In the genomic region with DNA sequence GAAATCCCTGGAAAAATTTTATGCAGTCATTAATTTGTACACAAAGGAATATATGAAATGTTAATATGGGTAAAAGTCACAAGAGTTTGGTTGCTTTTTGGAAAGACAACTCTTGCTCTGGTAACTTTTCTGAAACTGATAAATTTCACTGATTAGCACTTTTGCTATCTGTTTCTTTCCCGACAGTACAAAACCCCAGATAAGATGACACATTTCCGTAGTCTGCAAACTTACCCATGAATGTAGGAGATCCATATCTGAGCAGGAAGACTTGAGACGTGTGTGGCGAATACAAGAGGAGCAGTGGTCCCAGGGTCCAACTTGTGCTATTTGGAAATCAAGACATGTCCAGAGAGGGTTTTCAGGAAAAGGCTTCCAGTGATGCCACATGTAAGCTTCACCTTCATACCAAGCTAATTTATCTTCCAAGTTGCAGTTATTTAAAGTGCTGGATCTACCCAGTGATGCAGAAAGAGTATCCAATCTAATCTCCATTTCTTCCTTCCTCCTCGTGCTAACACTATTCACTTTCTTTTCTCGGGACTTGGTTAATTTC, we compare ENCODE assay signal across 16 cellular contexts. TPM values are rescaled to one million over a fixed set of nuclear protein-coding genes. Genes with fewer than 3 reads are reported as not detected.
DNase-seq lines count a peak whose midpoint lies in the region; ATAC-seq, FAIRE-seq and TF ChIP-seq lines count a peak whose summit lies in the region.
"Had no signal": no experiment of that assay in that cellular context is flagged by ENCODE, and none has a peak within 500 bp of the region (broad histone marks: within the 10 kb centered on the region; RNA-seq: fewer than 3 reads in every experiment).

No MANE protein-coding gene starts in this region.

- peaks cover 17% of the 10 kb centered on the region for H3K4me1 Mint-ChIP-seq in T-helper 17 cell
- peaks cover 32% of the 10 kb centered on the region for H3K4me1 Mint-ChIP-seq in activated naive CD4-positive, alpha-beta T cell treated with anti-CD3 and anti-CD28 coated beads, Interleukin-2, amount 50 U/mL, for 24 hours

- H3K27me3 Mint-ChIP-seq in T-helper 17 cell = no peaks in the 10 kb centered on the region
- no peaks in the 10 kb centered on the region for H3K27me3 Mint-ChIP-seq in activated naive CD4-positive, alpha-beta T cell treated with anti-CD3 and anti-CD28 coated beads, Interleukin-2, amount 50 U/mL, for 24 hours
- H3K27me3 Mint-ChIP-seq: stimulated activated memory B cell treated with anti-CD40 and anti-IgM and Interleukin-4, amounts not matched to agents 10 μg/mL and 1 μg/mL and 100 μg/mL, for 72 hours had no signal

- DNase-seq in activated naive CD4-positive, alpha-beta T cell treated with Interleukin-2 at 50 U/mL for 16 hours = peak; percentile 11
- DNase-seq in activated naive CD4-positive, alpha-beta T cell (lab: John Stamatoyannopoulos, UW) = no peak
- no peak for DNase-seq in T-helper 17 cell
- DNase-seq in small intestine = peak; percentile 34
- DNase-seq in GDM1 (lab: John Stamatoyannopoulos, UW) = no peak
- DNase-seq in testis = no peak
- DNase-seq in NAMALWA (ENCODE audit: low spot score) = no peak
- DNase-seq: MG63, NCI-H2081, NCI-H526, SW 1271 had no signal

- H3K9me3 Mint-ChIP-seq in activated naive CD4-positive, alpha-beta T cell treated with anti-CD3 and anti-CD28 coated beads, Interleukin-2, amount 50 U/mL, for 24 hours = no peaks in the 10 kb centered on the region
- H3K9me3 Mint-ChIP-seq: stimulated activated memory B cell treated with anti-CD40 and anti-IgM and Interleukin-4, amounts not matched to agents 10 μg/mL and 1 μg/mL and 100 μg/mL, for 72 hours had no signal

- FAIRE-seq in small intestine (lab: Jason Lieb, UNC) = no peak

- no peak for TF ChIP-seq POLR2A in testis (IDR thresholded peaks at IDR 0.05)

- 69 to 76% (median 72%) methylated on average over 6 of the region's 6 CpGs for WGBS in small intestine, 3 donors
- 60 to 64% methylated on average over 6 of the region's 6 CpGs for WGBS in testis, 2 donors

- H3K27ac ChIP-seq in small intestine (ENCODE audit: low read depth in 1 of 2, low read length in 1 of 2) (peak overlapping the region in 1 of 2 donors; percentile 11), testis (no peak overlapping the region)
- H3K27ac ChIP-seq: cardiac muscle cell had no signal

- H3K4me1 ChIP-seq in small intestine (ENCODE audit: control insufficient read depth in 2 of 2, insufficient read depth in 1 of 2, low read depth in 1 of 2, low read length in 1 of 2) (no peaks in the 10 kb centered on the region), testis (no peaks in the 10 kb centered on the region)

- no peaks in the 10 kb centered on the region for H3K9me3 ChIP-seq in T-helper 17 cell (ENCODE audit: control insufficient read depth, low read length, poor library complexity, severe bottlenecking)
- H3K9me3 ChIP-seq in small intestine (ENCODE audit: control insufficient read depth, low read depth) = no peaks in the 10 kb centered on the region
- H3K9me3 ChIP-seq in testis = no peaks in the 10 kb centered on the region
- H3K9me3 ChIP-seq: MG63 had no signal

- H3K27me3 ChIP-seq in small intestine (ENCODE audit: control insufficient read depth in 2 of 2, insufficient read depth in 2 of 2, low read length in 2 of 2) (no peaks in the 10 kb centered on the region), testis (no peaks in the 10 kb centered on the region)
- H3K27me3 ChIP-seq: cardiac muscle cell, MG63 had no signal

- no peaks in the 10 kb centered on the region for H3K36me3 ChIP-seq in small intestine (ENCODE audit: control insufficient read depth in 2 of 2, insufficient read depth in 2 of 2, low read length in 2 of 2)
- H3K36me3 ChIP-seq in testis (ENCODE audit: low read depth, missing control alignments) = no peaks in the 10 kb centered on the region
- H3K36me3 ChIP-seq: cardiac muscle cell, MG63 had no signal

- peak overlapping the region; percentile 70 for H3K4me3 Mint-ChIP-seq in T-helper 17 cell
- H3K4me3 Mint-ChIP-seq in activated naive CD4-positive, alpha-beta T cell treated with anti-CD3 and anti-CD28 coated beads, Interleukin-2, amount 50 U/mL, for 24 hours = peak overlapping the region; percentile 43
- H3K4me3 Mint-ChIP-seq: stimulated activated memory B cell treated with anti-CD40 and anti-IgM and Interleukin-4, amounts not matched to agents 10 μg/mL and 1 μg/mL and 100 μg/mL, for 72 hours had no signal

- no peak for TF ChIP-seq CTCF in testis (IDR thresholded peaks at IDR 0.05)

- H3K4me3 ChIP-seq in small intestine (ENCODE audit: low read depth in 1 of 2, low read length in 2 of 2) (no peak overlapping the region), testis (no peak overlapping the region)
- H3K4me3 ChIP-seq: cardiac muscle cell, MG63 had no signal

- peak; percentile 97 for ATAC-seq in T-helper 17 cell
- ATAC-seq: Panc1; stimulated activated memory B cell treated with anti-CD40 and anti-IgM and Interleukin-4, amounts not matched to agents 10 μg/mL and 1 μg/mL and 100 μg/mL, for 72 hours had no signal

- no peaks in the 10 kb centered on the region for H3K36me3 Mint-ChIP-seq in T-helper 17 cell (ENCODE audit: low read depth)
- H3K36me3 Mint-ChIP-seq in activated naive CD4-positive, alpha-beta T cell treated with anti-CD3 and anti-CD28 coated beads, Interleukin-2, amount 50 U/mL, for 24 hours = no peaks in the 10 kb centered on the region

- peak overlapping the region; percentile 83 for H3K27ac Mint-ChIP-seq in T-helper 17 cell
- H3K27ac Mint-ChIP-seq in activated naive CD4-positive, alpha-beta T cell treated with anti-CD3 and anti-CD28 coated beads, Interleukin-2, amount 50 U/mL, for 24 hours = peak overlapping the region; percentile 66
- H3K27ac Mint-ChIP-seq: stimulated activated memory B cell treated with anti-CD40 and anti-IgM and Interleukin-4, amounts not matched to agents 10 μg/mL and 1 μg/mL and 100 μg/mL, for 72 hours had no signal

- intact Hi-C loops in testis (cut with DNase I; ENCODE audit: low total_unique reads) = no loop called here

RNA-seq across cellular contexts. Expression of gene SAMSN1, which starts 35.9 kb away (rescaled TPM):
- 10 to 100 TPM; 33.7 to 64.9 TPM for total RNA-seq in T-helper 17 cell
- 10 to 100 TPM in 1 of 3 donors, 1 to 10 TPM in 2; 3.1 to 11.9 (median 7.0) TPM for polyA plus RNA-seq in small intestine
- total RNA-seq in testis = 1 to 10 TPM in 1 of 2 donors, under 1 TPM in 1; 0.71 to 1.7 TPM
- 2.2 TPM for polyA plus RNA-seq in testis (ENCODE audit: insufficient read depth, low read depth, low replicate concordance)
- polyA plus RNA-seq: AG04450 had no signal

Comparison
In these comparisons a context has a peak if more than half of its experiments do, and no peak if none do; other contexts are left out.
1. DNase-seq: peak in activated naive CD4-positive, alpha-beta T cell treated with Interleukin-2 at 50 U/mL for 16 hours (single experiment) and small intestine (single experiment); none in activated naive CD4-positive, alpha-beta T cell (0 of 4), T-helper 17 cell (0 of 3), GDM1 (single experiment), testis (single experiment) and NAMALWA (single experiment).
2. RNA of gene SAMSN1, which starts 35.9 kb away (total RNA-seq): 33.7 to 64.9 TPM in T-helper 17 cell; 0.71 to 1.7 TPM in testis; every median in the first group is over 10 times any median in the second.